1 cellular context compared by ENCODE assay signal in genomic region chr9:37953204-37953774, GRCh38.
A peak's percentile ranks its signal among the peaks of the same experiment; 100 is the strongest.
TF ChIP-seq lines count a peak whose summit lies in the region.

No MANE protein-coding gene starts in this region.

TF ChIP-seq in GM12878, 131 proteins besides CTCF, POLR2A, EP300 and RAD21:
- no peak for TF ChIP-seq REST (IDR thresholded peaks at IDR 0.05; ENCODE audit: low read depth, low read length)
- TF ChIP-seq HDGF (IDR thresholded peaks at IDR 0.05), result peak; percentile 36; the same call in 1 of the 2 replicates
